1 cellular context compared by ENCODE assay signal in the genomic region with DNA sequence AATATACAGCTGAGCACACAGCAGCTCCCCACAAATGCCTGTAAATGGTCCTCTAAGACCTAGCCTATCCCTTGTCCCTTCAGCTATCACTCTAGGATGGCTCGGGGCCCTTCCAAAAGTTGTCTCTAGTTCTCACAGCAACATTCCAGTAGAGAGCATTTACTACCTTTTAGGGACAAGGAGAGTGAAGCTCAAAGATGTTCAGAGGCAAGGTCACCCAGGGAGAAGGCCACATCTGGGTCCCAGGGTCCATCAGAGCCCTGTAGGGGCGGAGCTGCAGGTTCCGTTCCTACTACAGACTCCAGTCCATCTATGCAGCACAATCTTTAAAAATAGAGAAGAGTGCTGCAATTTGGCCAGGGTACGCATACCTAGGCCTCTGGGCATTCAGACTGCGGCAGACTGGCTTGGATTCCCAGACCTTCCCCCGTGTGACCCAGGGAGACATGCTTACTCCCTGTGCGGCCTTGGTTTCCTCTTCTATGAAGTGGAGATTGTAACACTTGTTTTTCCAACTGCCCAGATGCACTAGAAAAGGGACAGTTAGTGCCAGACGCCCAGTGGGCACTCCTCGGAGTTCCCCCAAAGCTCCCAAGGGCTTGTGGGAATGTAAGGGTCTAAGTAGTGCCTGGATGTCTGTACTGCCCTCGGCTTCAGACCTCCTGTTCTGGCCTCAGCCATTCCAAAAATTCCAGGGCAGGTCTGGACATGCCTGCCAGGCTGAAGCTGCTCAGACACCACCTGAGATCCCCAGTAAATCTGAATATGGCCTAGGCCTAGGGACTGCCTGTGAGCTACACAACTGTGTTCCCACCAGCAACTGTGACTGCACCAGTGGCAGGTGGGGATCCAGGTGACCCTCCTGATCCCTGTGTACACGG.
TF ChIP-seq lines count a peak whose summit lies in the region.

No MANE protein-coding gene starts in this region.

TF ChIP-seq in K562, 482 proteins besides CTCF, POLR2A, EP300 and RAD21:
- TF ChIP-seq, protein P1, sequence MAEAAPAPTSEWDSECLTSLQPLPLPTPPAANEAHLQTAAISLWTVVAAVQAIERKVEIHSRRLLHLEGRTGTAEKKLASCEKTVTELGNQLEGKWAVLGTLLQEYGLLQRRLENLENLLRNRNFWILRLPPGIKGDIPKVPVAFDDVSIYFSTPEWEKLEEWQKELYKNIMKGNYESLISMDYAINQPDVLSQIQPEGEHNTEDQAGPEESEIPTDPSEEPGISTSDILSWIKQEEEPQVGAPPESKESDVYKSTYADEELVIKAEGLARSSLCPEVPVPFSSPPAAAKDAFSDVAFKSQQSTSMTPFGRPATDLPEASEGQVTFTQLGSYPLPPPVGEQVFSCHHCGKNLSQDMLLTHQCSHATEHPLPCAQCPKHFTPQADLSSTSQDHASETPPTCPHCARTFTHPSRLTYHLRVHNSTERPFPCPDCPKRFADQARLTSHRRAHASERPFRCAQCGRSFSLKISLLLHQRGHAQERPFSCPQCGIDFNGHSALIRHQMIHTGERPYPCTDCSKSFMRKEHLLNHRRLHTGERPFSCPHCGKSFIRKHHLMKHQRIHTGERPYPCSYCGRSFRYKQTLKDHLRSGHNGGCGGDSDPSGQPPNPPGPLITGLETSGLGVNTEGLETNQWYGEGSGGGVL (CRISPR knock-in tag; IDR thresholded peaks at IDR 0.05): no peak
- TF ChIP-seq RCOR1 (IDR thresholded peaks at IDR 0.05; ENCODE audit: borderline replicate concordance in 1 of 2, low read depth in 2 of 2, low read length in 2 of 2): no peak
- no peak for TF ChIP-seq SNAPC5 (CRISPR knock-in tag; IDR thresholded peaks at IDR 0.05)
- TF ChIP-seq, protein P2, sequence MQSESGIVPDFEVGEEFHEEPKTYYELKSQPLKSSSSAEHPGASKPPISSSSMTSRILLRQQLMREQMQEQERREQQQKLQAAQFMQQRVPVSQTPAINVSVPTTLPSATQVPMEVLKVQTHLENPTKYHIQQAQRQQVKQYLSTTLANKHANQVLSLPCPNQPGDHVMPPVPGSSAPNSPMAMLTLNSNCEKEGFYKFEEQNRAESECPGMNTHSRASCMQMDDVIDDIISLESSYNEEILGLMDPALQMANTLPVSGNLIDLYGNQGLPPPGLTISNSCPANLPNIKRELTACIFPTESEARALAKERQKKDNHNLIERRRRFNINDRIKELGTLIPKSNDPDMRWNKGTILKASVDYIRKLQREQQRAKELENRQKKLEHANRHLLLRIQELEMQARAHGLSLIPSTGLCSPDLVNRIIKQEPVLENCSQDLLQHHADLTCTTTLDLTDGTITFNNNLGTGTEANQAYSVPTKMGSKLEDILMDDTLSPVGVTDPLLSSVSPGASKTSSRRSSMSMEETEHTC (IDR thresholded peaks at IDR 0.05): no peak
- TF ChIP-seq KAT8 (IDR thresholded peaks at IDR 0.05; ENCODE audit: low read depth): no peak
- TF ChIP-seq YBX1 (IDR thresholded peaks at IDR 0.05): no peak
- TF ChIP-seq U2AF2 (optimal IDR thresholded peaks at IDR 0.05; ENCODE audit: low read depth, low read length): no peak
- no peak for TF ChIP-seq MGA (IDR thresholded peaks at IDR 0.05)
- TF ChIP-seq, protein P3, sequence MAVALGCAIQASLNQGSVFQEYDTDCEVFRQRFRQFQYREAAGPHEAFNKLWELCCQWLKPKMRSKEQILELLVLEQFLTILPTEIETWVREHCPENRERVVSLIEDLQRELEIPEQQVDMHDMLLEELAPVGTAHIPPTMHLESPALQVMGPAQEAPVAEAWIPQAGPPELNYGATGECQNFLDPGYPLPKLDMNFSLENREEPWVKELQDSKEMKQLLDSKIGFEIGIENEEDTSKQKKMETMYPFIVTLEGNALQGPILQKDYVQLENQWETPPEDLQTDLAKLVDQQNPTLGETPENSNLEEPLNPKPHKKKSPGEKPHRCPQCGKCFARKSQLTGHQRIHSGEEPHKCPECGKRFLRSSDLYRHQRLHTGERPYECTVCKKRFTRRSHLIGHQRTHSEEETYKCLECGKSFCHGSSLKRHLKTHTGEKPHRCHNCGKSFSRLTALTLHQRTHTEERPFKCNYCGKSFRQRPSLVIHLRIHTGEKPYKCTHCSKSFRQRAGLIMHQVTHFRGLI (CRISPR knock-in tag; IDR thresholded peaks at IDR 0.05): no peak
- no peak for TF ChIP-seq HOXB6 (CRISPR knock-in tag; IDR thresholded peaks at IDR 0.05; ENCODE audit: borderline replicate concordance)
- no peak for TF ChIP-seq RBM22 (IDR thresholded peaks at IDR 0.05; ENCODE audit: low read depth, low read length, poor library complexity, severe bottlenecking)
- TF ChIP-seq KLF1 (tag; IDR thresholded peaks at IDR 0.05): no peak
- TF ChIP-seq NR3C1 (CRISPR knock-in tag; IDR thresholded peaks at IDR 0.05): no peak
- TF ChIP-seq, protein P4, sequence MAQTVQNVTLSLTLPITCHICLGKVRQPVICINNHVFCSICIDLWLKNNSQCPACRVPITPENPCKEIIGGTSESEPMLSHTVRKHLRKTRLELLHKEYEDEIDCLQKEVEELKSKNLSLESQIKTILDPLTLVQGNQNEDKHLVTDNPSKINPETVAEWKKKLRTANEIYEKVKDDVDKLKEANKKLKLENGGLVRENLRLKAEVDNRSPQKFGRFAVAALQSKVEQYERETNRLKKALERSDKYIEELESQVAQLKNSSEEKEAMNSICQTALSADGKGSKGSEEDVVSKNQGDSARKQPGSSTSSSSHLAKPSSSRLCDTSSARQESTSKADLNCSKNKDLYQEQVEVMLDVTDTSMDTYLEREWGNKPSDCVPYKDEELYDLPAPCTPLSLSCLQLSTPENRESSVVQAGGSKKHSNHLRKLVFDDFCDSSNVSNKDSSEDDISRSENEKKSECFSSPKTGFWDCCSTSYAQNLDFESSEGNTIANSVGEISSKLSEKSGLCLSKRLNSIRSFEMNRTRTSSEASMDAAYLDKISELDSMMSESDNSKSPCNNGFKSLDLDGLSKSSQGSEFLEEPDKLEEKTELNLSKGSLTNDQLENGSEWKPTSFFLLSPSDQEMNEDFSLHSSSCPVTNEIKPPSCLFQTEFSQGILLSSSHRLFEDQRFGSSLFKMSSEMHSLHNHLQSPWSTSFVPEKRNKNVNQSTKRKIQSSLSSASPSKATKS (CRISPR knock-in tag; IDR thresholded peaks at IDR 0.05): no peak
TF ChIP-seq in K562: peak in this region for 0.
